1 cellular context compared by ENCODE assay signal in the genomic region with DNA sequence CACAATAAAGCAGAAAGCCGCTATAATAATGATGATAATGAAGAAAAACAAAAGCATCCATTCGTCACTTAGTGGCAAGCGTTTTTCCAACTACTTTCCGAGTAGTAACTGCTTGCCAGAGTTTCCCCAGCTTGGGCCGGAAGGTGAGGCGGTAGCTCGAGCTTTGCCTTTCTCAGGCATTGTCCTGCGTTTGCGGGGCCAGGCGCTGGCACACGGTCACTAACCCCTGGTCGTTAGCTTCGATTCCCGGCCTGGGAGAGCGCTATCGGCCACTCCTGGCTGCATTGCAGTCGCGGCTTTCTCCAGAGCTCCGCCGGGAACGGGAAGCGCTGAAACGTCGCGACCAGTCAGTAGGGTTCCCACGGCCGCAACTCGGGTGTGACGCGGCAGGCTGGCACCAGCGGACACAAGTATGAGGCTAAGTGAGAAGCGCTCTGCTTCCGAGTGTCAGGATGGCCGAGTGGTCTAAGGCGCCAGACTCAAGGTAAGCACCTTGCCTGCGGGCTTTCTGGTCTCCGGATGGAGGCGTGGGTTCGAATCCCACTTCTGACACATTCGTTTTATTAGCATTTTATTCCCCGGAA.
A peak's percentile ranks its signal among the peaks of the same experiment; 100 is the strongest.
TF ChIP-seq lines count a peak whose summit lies in the region.

No MANE protein-coding gene starts in this region.

TF ChIP-seq in HepG2, 621 proteins besides CTCF, POLR2A, EP300 and RAD21 (continued from another document and continues in another):
- TF ChIP-seq, protein P1, sequence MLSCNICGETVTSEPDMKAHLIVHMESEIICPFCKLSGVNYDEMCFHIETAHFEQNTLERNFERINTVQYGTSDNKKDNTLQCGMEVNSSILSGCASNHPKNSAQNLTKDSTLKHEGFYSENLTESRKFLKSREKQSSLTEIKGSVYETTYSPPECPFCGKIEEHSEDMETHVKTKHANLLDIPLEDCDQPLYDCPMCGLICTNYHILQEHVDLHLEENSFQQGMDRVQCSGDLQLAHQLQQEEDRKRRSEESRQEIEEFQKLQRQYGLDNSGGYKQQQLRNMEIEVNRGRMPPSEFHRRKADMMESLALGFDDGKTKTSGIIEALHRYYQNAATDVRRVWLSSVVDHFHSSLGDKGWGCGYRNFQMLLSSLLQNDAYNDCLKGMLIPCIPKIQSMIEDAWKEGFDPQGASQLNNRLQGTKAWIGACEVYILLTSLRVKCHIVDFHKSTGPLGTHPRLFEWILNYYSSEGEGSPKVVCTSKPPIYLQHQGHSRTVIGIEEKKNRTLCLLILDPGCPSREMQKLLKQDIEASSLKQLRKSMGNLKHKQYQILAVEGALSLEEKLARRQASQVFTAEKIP (CRISPR knock-in tag; IDR thresholded peaks at IDR 0.05; ENCODE audit: borderline replicate concordance) = no peak
- TF ChIP-seq, protein P2, sequence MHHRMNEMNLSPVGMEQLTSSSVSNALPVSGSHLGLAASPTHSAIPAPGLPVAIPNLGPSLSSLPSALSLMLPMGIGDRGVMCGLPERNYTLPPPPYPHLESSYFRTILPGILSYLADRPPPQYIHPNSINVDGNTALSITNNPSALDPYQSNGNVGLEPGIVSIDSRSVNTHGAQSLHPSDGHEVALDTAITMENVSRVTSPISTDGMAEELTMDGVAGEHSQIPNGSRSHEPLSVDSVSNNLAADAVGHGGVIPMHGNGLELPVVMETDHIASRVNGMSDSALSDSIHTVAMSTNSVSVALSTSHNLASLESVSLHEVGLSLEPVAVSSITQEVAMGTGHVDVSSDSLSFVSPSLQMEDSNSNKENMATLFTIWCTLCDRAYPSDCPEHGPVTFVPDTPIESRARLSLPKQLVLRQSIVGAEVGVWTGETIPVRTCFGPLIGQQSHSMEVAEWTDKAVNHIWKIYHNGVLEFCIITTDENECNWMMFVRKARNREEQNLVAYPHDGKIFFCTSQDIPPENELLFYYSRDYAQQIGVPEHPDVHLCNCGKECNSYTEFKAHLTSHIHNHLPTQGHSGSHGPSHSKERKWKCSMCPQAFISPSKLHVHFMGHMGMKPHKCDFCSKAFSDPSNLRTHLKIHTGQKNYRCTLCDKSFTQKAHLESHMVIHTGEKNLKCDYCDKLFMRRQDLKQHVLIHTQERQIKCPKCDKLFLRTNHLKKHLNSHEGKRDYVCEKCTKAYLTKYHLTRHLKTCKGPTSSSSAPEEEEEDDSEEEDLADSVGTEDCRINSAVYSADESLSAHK (CRISPR knock-in tag; IDR thresholded peaks at IDR 0.05; ENCODE audit: borderline replicate concordance) = peak; percentile 82; the same call in 1 of the 2 replicates
- peak; percentile 66 for TF ChIP-seq MED1 (CRISPR knock-in tag; IDR thresholded peaks at IDR 0.05)
- TF ChIP-seq NR2F1 (CRISPR knock-in tag; IDR thresholded peaks at IDR 0.05) = no peak
- no peak for TF ChIP-seq CHD4 (IDR thresholded peaks at IDR 0.05; ENCODE audit: borderline replicate concordance, low read length)
- TF ChIP-seq FOXK1 (CRISPR knock-in tag; IDR thresholded peaks at IDR 0.05; ENCODE audit: borderline replicate concordance, low read depth) = peak; percentile 75
- TF ChIP-seq TARDBP (CRISPR knock-in tag; IDR thresholded peaks at IDR 0.05) = peak; percentile 63; the same call in 1 of the 2 replicates
- TF ChIP-seq MED8 (CRISPR knock-in tag; IDR thresholded peaks at IDR 0.05; ENCODE audit: insufficient replicate concordance) = peak; percentile 63
- TF ChIP-seq ZNF121 (CRISPR knock-in tag; IDR thresholded peaks at IDR 0.05) = peak; percentile 5; the same call in 1 of the 2 replicates
- no peak; the same call in 1 of the 2 replicates for TF ChIP-seq ZNF292 (CRISPR knock-in tag; IDR thresholded peaks at IDR 0.05; ENCODE audit: borderline replicate concordance, low read depth)
- TF ChIP-seq, protein P3, sequence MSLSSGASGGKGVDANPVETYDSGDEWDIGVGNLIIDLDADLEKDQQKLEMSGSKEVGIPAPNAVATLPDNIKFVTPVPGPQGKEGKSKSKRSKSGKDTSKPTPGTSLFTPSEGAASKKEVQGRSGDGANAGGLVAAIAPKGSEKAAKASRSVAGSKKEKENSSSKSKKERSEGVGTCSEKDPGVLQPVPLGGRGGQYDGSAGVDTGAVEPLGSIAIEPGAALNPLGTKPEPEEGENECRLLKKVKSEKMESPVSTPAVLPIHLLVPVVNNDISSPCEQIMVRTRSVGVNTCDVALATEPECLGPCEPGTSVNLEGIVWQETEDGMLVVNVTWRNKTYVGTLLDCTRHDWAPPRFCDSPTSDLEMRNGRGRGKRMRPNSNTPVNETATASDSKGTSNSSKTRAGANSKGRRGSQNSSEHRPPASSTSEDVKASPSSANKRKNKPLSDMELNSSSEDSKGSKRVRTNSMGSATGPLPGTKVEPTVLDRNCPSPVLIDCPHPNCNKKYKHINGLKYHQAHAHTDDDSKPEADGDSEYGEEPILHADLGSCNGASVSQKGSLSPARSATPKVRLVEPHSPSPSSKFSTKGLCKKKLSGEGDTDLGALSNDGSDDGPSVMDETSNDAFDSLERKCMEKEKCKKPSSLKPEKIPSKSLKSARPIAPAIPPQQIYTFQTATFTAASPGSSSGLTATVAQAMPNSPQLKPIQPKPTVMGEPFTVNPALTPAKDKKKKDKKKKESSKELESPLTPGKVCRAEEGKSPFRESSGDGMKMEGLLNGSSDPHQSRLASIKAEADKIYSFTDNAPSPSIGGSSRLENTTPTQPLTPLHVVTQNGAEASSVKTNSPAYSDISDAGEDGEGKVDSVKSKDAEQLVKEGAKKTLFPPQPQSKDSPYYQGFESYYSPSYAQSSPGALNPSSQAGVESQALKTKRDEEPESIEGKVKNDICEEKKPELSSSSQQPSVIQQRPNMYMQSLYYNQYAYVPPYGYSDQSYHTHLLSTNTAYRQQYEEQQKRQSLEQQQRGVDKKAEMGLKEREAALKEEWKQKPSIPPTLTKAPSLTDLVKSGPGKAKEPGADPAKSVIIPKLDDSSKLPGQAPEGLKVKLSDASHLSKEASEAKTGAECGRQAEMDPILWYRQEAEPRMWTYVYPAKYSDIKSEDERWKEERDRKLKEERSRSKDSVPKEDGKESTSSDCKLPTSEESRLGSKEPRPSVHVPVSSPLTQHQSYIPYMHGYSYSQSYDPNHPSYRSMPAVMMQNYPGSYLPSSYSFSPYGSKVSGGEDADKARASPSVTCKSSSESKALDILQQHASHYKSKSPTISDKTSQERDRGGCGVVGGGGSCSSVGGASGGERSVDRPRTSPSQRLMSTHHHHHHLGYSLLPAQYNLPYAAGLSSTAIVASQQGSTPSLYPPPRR (CRISPR knock-in tag; IDR thresholded peaks at IDR 0.05; ENCODE audit: borderline replicate concordance) = no peak
- TF ChIP-seq ZNF879 (CRISPR knock-in tag; IDR thresholded peaks at IDR 0.05) = no peak
- peak; percentile 56; the same call in 1 of the 2 replicates for TF ChIP-seq CBX5 (CRISPR knock-in tag; IDR thresholded peaks at IDR 0.05; ENCODE audit: borderline replicate concordance)
- TF ChIP-seq, protein P4, sequence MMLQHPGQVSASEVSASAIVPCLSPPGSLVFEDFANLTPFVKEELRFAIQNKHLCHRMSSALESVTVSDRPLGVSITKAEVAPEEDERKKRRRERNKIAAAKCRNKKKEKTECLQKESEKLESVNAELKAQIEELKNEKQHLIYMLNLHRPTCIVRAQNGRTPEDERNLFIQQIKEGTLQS (CRISPR knock-in tag; IDR thresholded peaks at IDR 0.05) = peak; percentile 45
- no peak for TF ChIP-seq ZNF143 (CRISPR knock-in tag; IDR thresholded peaks at IDR 0.05)
- peak; percentile 81; the same call in 1 of the 2 replicates for TF ChIP-seq REL (CRISPR knock-in tag; conservative IDR thresholded peaks at IDR 0.05)
- TF ChIP-seq, protein P5, sequence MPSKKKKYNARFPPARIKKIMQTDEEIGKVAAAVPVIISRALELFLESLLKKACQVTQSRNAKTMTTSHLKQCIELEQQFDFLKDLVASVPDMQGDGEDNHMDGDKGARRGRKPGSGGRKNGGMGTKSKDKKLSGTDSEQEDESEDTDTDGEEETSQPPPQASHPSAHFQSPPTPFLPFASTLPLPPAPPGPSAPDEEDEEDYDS (CRISPR knock-in tag; IDR thresholded peaks at IDR 0.05) = no peak; the same call in 1 of the 2 replicates
- TF ChIP-seq, protein P6, sequence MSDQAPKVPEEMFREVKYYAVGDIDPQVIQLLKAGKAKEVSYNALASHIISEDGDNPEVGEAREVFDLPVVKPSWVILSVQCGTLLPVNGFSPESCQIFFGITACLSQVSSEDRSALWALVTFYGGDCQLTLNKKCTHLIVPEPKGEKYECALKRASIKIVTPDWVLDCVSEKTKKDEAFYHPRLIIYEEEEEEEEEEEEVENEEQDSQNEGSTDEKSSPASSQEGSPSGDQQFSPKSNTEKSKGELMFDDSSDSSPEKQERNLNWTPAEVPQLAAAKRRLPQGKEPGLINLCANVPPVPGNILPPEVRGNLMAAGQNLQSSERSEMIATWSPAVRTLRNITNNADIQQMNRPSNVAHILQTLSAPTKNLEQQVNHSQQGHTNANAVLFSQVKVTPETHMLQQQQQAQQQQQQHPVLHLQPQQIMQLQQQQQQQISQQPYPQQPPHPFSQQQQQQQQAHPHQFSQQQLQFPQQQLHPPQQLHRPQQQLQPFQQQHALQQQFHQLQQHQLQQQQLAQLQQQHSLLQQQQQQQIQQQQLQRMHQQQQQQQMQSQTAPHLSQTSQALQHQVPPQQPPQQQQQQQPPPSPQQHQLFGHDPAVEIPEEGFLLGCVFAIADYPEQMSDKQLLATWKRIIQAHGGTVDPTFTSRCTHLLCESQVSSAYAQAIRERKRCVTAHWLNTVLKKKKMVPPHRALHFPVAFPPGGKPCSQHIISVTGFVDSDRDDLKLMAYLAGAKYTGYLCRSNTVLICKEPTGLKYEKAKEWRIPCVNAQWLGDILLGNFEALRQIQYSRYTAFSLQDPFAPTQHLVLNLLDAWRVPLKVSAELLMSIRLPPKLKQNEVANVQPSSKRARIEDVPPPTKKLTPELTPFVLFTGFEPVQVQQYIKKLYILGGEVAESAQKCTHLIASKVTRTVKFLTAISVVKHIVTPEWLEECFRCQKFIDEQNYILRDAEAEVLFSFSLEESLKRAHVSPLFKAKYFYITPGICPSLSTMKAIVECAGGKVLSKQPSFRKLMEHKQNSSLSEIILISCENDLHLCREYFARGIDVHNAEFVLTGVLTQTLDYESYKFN (CRISPR knock-in tag; conservative IDR thresholded peaks at IDR 0.05) = no peak
- TF ChIP-seq, protein P7, sequence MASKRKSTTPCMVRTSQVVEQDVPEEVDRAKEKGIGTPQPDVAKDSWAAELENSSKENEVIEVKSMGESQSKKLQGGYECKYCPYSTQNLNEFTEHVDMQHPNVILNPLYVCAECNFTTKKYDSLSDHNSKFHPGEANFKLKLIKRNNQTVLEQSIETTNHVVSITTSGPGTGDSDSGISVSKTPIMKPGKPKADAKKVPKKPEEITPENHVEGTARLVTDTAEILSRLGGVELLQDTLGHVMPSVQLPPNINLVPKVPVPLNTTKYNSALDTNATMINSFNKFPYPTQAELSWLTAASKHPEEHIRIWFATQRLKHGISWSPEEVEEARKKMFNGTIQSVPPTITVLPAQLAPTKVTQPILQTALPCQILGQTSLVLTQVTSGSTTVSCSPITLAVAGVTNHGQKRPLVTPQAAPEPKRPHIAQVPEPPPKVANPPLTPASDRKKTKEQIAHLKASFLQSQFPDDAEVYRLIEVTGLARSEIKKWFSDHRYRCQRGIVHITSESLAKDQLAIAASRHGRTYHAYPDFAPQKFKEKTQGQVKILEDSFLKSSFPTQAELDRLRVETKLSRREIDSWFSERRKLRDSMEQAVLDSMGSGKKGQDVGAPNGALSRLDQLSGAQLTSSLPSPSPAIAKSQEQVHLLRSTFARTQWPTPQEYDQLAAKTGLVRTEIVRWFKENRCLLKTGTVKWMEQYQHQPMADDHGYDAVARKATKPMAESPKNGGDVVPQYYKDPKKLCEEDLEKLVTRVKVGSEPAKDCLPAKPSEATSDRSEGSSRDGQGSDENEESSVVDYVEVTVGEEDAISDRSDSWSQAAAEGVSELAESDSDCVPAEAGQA (IDR thresholded peaks at IDR 0.05; ENCODE audit: low read depth) = peak; percentile 17; the same call in 1 of the 2 replicates
- TF ChIP-seq, protein P7 (CRISPR knock-in tag; IDR thresholded peaks at IDR 0.05; ENCODE audit: borderline replicate concordance) = peak; percentile 73; the same call in 1 of the 2 replicates
- TF ChIP-seq NFKBIZ (CRISPR knock-in tag; IDR thresholded peaks at IDR 0.05) = no peak; the same call in 1 of the 2 replicates
- TF ChIP-seq, protein P8, sequence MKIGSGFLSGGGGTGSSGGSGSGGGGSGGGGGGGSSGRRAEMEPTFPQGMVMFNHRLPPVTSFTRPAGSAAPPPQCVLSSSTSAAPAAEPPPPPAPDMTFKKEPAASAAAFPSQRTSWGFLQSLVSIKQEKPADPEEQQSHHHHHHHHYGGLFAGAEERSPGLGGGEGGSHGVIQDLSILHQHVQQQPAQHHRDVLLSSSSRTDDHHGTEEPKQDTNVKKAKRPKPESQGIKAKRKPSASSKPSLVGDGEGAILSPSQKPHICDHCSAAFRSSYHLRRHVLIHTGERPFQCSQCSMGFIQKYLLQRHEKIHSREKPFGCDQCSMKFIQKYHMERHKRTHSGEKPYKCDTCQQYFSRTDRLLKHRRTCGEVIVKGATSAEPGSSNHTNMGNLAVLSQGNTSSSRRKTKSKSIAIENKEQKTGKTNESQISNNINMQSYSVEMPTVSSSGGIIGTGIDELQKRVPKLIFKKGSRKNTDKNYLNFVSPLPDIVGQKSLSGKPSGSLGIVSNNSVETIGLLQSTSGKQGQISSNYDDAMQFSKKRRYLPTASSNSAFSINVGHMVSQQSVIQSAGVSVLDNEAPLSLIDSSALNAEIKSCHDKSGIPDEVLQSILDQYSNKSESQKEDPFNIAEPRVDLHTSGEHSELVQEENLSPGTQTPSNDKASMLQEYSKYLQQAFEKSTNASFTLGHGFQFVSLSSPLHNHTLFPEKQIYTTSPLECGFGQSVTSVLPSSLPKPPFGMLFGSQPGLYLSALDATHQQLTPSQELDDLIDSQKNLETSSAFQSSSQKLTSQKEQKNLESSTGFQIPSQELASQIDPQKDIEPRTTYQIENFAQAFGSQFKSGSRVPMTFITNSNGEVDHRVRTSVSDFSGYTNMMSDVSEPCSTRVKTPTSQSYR (CRISPR knock-in tag; IDR thresholded peaks at IDR 0.05; ENCODE audit: borderline replicate concordance) = no peak
- no peak for TF ChIP-seq ZNF326 (CRISPR knock-in tag; IDR thresholded peaks at IDR 0.05; ENCODE audit: borderline replicate concordance)
- no peak; the same call in 1 of the 2 replicates for TF ChIP-seq HOXA5 (CRISPR knock-in tag; IDR thresholded peaks at IDR 0.05)
- TF ChIP-seq FOXP1 (IDR thresholded peaks at IDR 0.05) = no peak
- TF ChIP-seq FOXP1 (CRISPR knock-in tag; IDR thresholded peaks at IDR 0.05) = peak; percentile 34; the same call in 1 of the 2 replicates
